Comparison of ENCODE assay signal across 11 cellular contexts in genomic region chr2:165594935-165595255, GRCh38.
DNase-seq lines count a peak whose midpoint lies in the region; ATAC-seq, FAIRE-seq and TF ChIP-seq lines count a peak whose summit lies in the region.
"Had no signal": no experiment of that assay in that cellular context is flagged by ENCODE, and none has a peak within 500 bp of the region (broad histone marks: within the 10 kb centered on the region; RNA-seq: fewer than 3 reads in every experiment).

No MANE protein-coding gene starts in this region.

- peaks cover 0 to 3% (median 0%) of the 10 kb centered on the region in 3 donors for H3K36me3 ChIP-seq in pancreas

- H3K9me3 ChIP-seq in pancreas = no peaks in the 10 kb centered on the region

- WGBS in pancreas, 2 donors = 81 to 87% methylated on average over 6 of the region's 6 CpGs

- FAIRE-seq in urothelium cell line (lab: Jason Lieb, UNC) (no peak), pancreas (lab: Jason Lieb, UNC) (no peak)

- no peak overlapping the region for H3K27ac ChIP-seq in pancreas

- TF ChIP-seq CTCF in pancreas (IDR thresholded peaks at IDR 0.05) = no peak

- DNase-seq in kidney glomerular epithelial cell (lab: John Stamatoyannopoulos, UW) (peak; percentile 42), urothelium cell line (ENCODE audit: low spot score) (no peak), activated gamma-delta T cell (lab: John Stamatoyannopoulos, UW) (no peak), DMS79 (lab: John Stamatoyannopoulos, UW) (no peak), pancreas (no peak)
- DNase-seq: DMS53, T1000 had no signal

- H3K27me3 ChIP-seq in pancreas = no peaks in the 10 kb centered on the region

- intact Hi-C loops in pancreas (cut with DNase I) = no loop called here

- H3K4me3 ChIP-seq in pancreas = no peak overlapping the region

- ATAC-seq in GM18517 (IDR thresholded peaks at IDR 0.05; ENCODE audit: unreplicated experiment) = peak; percentile 73
- ATAC-seq in GM21717 (IDR thresholded peaks at IDR 0.05; ENCODE audit: unreplicated experiment) = peak; percentile 95
- ATAC-seq in HG03378 (IDR thresholded peaks at IDR 0.05; ENCODE audit: unreplicated experiment) = peak; percentile 95
- ATAC-seq in pancreas = no peak
- ATAC-seq: natural killer cell treated with Interleukin-12 subunit alpha and Interleukin-12 subunit beta and Interleukin-15 and Interleukin-18, amount 100 ng/mL, for 72 hours had no signal

- H3K4me1 ChIP-seq in pancreas = no peaks in the 10 kb centered on the region

Comparison
In these comparisons a context has a peak if more than half of its experiments do, and no peak if none do; other contexts are left out.
1. ATAC-seq: peak in GM18517 (single experiment), GM21717 (single experiment) and HG03378 (single experiment); none in pancreas (0 of 4).